Comparison of ENCODE assay signal across 11 cellular contexts in genomic region chr2:105113616-105114275, GRCh38.
DNase-seq lines count a peak whose midpoint lies in the region; ATAC-seq and TF ChIP-seq lines count a peak whose summit lies in the region.
"Had no signal": no experiment of that assay in that cellular context is flagged by ENCODE, and none has a peak within 500 bp of the region (broad histone marks: within the 10 kb centered on the region; RNA-seq: fewer than 3 reads in every experiment).

No MANE protein-coding gene starts in this region.

- H3K9me3 Mint-ChIP-seq in GM23338, result no peaks in the 10 kb centered on the region; the same call in 2 of the 3 replicates
- H3K9me3 Mint-ChIP-seq in CD8-positive, alpha-beta T cell, result no peaks in the 10 kb centered on the region
- H3K9me3 Mint-ChIP-seq: CD14-positive monocyte; CD8-positive, alpha-beta memory T cell had no signal

- CTCF ChIA-PET in CD8-positive, alpha-beta T cell (lab: Charles Lee), result interaction anchor here (0.6 to 10.1 kb wide), 9 partner anchors 10 to 125 kb away, joined by 3 to 125 read pairs (median 10); partner anchors contain the start of gene GPR45

- H3K4me1 ChIP-seq in GM23338 (ENCODE audit: insufficient read depth) (no peaks in the 10 kb centered on the region), esophagus muscularis mucosa (no peaks in the 10 kb centered on the region), spleen (peaks cover 0 to 7% (median 0%) of the 10 kb centered on the region in 6 donors), sigmoid colon (no peaks in the 10 kb centered on the region)
- no peaks in the 10 kb centered on the region for H3K4me1 ChIP-seq in CD8-positive, alpha-beta T cell (ENCODE audit: insufficient read depth, low read length)

- 0 out of 2 replicates have a peak overlapping the region, but pooled peaks have one; percentile 22 for H3K27ac ChIP-seq in GM23338 (ENCODE audit: low read depth)
- H3K27ac ChIP-seq in SK-N-MC, result peak overlapping the region; percentile 45
- no peak overlapping the region for H3K27ac ChIP-seq in esophagus muscularis mucosa (replicated peaks in 1 of 4)
- no peak overlapping the region for H3K27ac ChIP-seq in spleen
- no peak overlapping the region for H3K27ac ChIP-seq in CD8-positive, alpha-beta T cell (ENCODE audit: low read depth, low read length)
- no peak overlapping the region for H3K27ac ChIP-seq in sigmoid colon

- TF ChIP-seq CTCF in GM23338 (conservative IDR thresholded peaks at IDR 0.05; ENCODE audit: low read depth in 2 of 2) (no peak), esophagus muscularis mucosa (IDR thresholded peaks at IDR 0.05) (no peak), spleen (IDR thresholded peaks at IDR 0.05 in 8 of 11, conservative IDR thresholded peaks at IDR 0.05 in 3 of 11) (no peak), sigmoid colon (IDR thresholded peaks at IDR 0.05) (no peak)
- TF ChIP-seq CTCF in CD8-positive, alpha-beta T cell (IDR thresholded peaks at IDR 0.05), result no peak

- peaks cover 10% of the 10 kb centered on the region for H3K4me1 Mint-ChIP-seq in GM23338
- H3K4me1 Mint-ChIP-seq in CD8-positive, alpha-beta T cell (ENCODE audit: low read depth), result no peaks in the 10 kb centered on the region
- H3K4me1 Mint-ChIP-seq: CD14-positive monocyte; CD8-positive, alpha-beta memory T cell had no signal

- no peak overlapping the region; the same call in 1 of the 2 replicates for H3K27ac Mint-ChIP-seq in GM23338
- H3K27ac Mint-ChIP-seq in CD8-positive, alpha-beta T cell, result no peak overlapping the region
- H3K27ac Mint-ChIP-seq: CD14-positive monocyte; CD8-positive, alpha-beta memory T cell had no signal

- H3K4me2 ChIP-seq in GM23338, result no peak overlapping the region

- no peak; the same call in 2 of the 3 replicates for ATAC-seq in GM23338
- no peak for ATAC-seq in CD8-positive, alpha-beta T cell

- TF ChIP-seq EP300 in esophagus muscularis mucosa (IDR thresholded peaks at IDR 0.05) (no peak), sigmoid colon (IDR thresholded peaks at IDR 0.05) (no peak)

- no peaks in the 10 kb centered on the region for H3F3A ChIP-seq in GM23338 (replicated peaks; ENCODE audit: low read depth)

- H3K36me3 Mint-ChIP-seq in GM23338 (ENCODE audit: low read depth), result no peaks in the 10 kb centered on the region
- peaks cover 2% of the 10 kb centered on the region for H3K36me3 Mint-ChIP-seq in CD8-positive, alpha-beta T cell

- no peaks in the 10 kb centered on the region for H3K9me3 ChIP-seq in SK-N-MC (ENCODE audit: low read depth, low read length)
- H3K9me3 ChIP-seq in esophagus muscularis mucosa, result no peaks in the 10 kb centered on the region
- no peaks in the 10 kb centered on the region for H3K9me3 ChIP-seq in spleen
- H3K9me3 ChIP-seq in CD8-positive, alpha-beta T cell (ENCODE audit: low read length), result no peaks in the 10 kb centered on the region
- no peaks in the 10 kb centered on the region for H3K9me3 ChIP-seq in sigmoid colon
- H3K9me3 ChIP-seq: Caco-2 had no signal

- H2AFZ ChIP-seq in GM23338, result no peak overlapping the region

- H3K36me3 ChIP-seq in GM23338 (ENCODE audit: insufficient read depth) (no peaks in the 10 kb centered on the region), SK-N-MC (ENCODE audit: insufficient read depth, low read length) (no peaks in the 10 kb centered on the region), esophagus muscularis mucosa (no peaks in the 10 kb centered on the region), spleen (peaks cover 0 to under 1% (median 0%) of the 10 kb centered on the region in 6 donors), sigmoid colon (no peaks in the 10 kb centered on the region)
- no peaks in the 10 kb centered on the region for H3K36me3 ChIP-seq in CD8-positive, alpha-beta T cell (ENCODE audit: insufficient read depth, low read length)

- H3K27me3 ChIP-seq in GM23338 (ENCODE audit: insufficient read depth), result no peaks in the 10 kb centered on the region
- H3K27me3 ChIP-seq in esophagus muscularis mucosa, result no peaks in the 10 kb centered on the region
- no peaks in the 10 kb centered on the region for H3K27me3 ChIP-seq in spleen (replicated peaks in 1 of 7)
- no peaks in the 10 kb centered on the region for H3K27me3 ChIP-seq in CD8-positive, alpha-beta T cell (ENCODE audit: insufficient read depth, low read length)
- no peaks in the 10 kb centered on the region for H3K27me3 ChIP-seq in sigmoid colon

- H4K20me1 ChIP-seq in GM23338 (replicated peaks; ENCODE audit: insufficient read depth), result no peaks in the 10 kb centered on the region

- intact Hi-C loops in esophagus muscularis mucosa (cut with DNase I), result no loop called here
- intact Hi-C loops in spleen (cut with DNase I; ENCODE audit: low total_unique reads), result loop anchor here (10.0 kb wide), 1 partner anchor 181 kb away; no protein-coding TSS in a partner anchor
- intact Hi-C loops in CD8-positive, alpha-beta T cell (cut with DNase I, micrococcal nuclease), result loop anchor here (1.0 to 10.0 kb wide), 3 partner anchors 122 to 1471 kb away; no protein-coding TSS in a partner anchor
- intact Hi-C loops in sigmoid colon (cut with DNase I), result loop anchor here (1.0 kb wide), 1 partner anchor 125 kb away; no protein-coding TSS in a partner anchor

- no peaks in the 10 kb centered on the region for H3K79me2 ChIP-seq in GM23338 (replicated peaks; ENCODE audit: insufficient read depth)

- H3K27me3 Mint-ChIP-seq in GM23338 (ENCODE audit: insufficient read depth, low read depth, poor library complexity), result peaks cover 11% of the 10 kb centered on the region
- no peaks in the 10 kb centered on the region for H3K27me3 Mint-ChIP-seq in CD8-positive, alpha-beta T cell (ENCODE audit: low read depth)
- H3K27me3 Mint-ChIP-seq: CD8-positive, alpha-beta memory T cell had no signal

- WGBS in esophagus muscularis mucosa, result 81% methylated on average over 4 of the region's 4 CpGs
- 80 to 84% (median 84%) methylated on average over 4 of the region's 4 CpGs for WGBS in spleen, 5 donors
- WGBS in sigmoid colon, 2 donors, result 59 to 80% methylated on average over 4 of the region's 4 CpGs

- H3K4me3 ChIP-seq in GM23338 (no peak overlapping the region), SK-N-MC (peak overlapping the region; percentile 51), esophagus muscularis mucosa (no peak overlapping the region), spleen (no peak overlapping the region), sigmoid colon (no peak overlapping the region)
- H3K4me3 ChIP-seq in CD8-positive, alpha-beta T cell (ENCODE audit: low read depth, low read length), result no peak overlapping the region

- H3K9me2 ChIP-seq in GM23338 (ENCODE audit: insufficient read depth), result no peaks in the 10 kb centered on the region

- DNase-seq in GM23338 (ENCODE audit: low spot score) (peak; percentile 23), SK-N-MC (ENCODE audit: low read depth, low spot score) (peak; percentile 14), esophagus muscularis mucosa (ENCODE audit: extremely low spot score) (peak; percentile 60), spleen (peak; percentile 30), sigmoid colon (no peak), kidney tubule cell (ENCODE audit: low spot score) (no peak)
- DNase-seq in CD8-positive, alpha-beta T cell, result no peak
- DNase-seq: Caco-2, GF-D8 had no signal

- POLR2A ChIA-PET in CD8-positive, alpha-beta T cell (lab: Charles Lee), result no interaction called here

- no peak overlapping the region for H3K4me3 Mint-ChIP-seq in GM23338
- no peak overlapping the region for H3K4me3 Mint-ChIP-seq in CD8-positive, alpha-beta T cell
- H3K4me3 Mint-ChIP-seq: CD14-positive monocyte; CD8-positive, alpha-beta memory T cell had no signal

- H3K9ac ChIP-seq in SK-N-MC (ENCODE audit: insufficient read length), result no peak overlapping the region

- TF ChIP-seq POLR2A in esophagus muscularis mucosa (IDR thresholded peaks at IDR 0.05; ENCODE audit: low read depth), result no peak
- no peak for TF ChIP-seq POLR2A in spleen (IDR thresholded peaks at IDR 0.05)
- TF ChIP-seq POLR2A in sigmoid colon (IDR thresholded peaks at IDR 0.05), result no peak

TF ChIP-seq in GM23338, 12 proteins besides CTCF, POLR2A, EP300 and RAD21:
- no peak for TF ChIP-seq JUNB (IDR thresholded peaks at IDR 0.05; ENCODE audit: unreplicated experiment)
TF ChIP-seq in GM23338: peak in this region for 0.

Comparison
In these comparisons a context has a peak if more than half of its experiments do, and no peak if none do; other contexts are left out.
1. DNase-seq: peak in GM23338 (single experiment), SK-N-MC (single experiment), esophagus muscularis mucosa (single experiment) and spleen (single experiment); none in CD8-positive, alpha-beta T cell (0 of 7), sigmoid colon (single experiment) and kidney tubule cell (single experiment).
2. H3K27ac ChIP-seq: peak in GM23338 (single experiment) and SK-N-MC (single experiment); none in esophagus muscularis mucosa (0 of 4), spleen (0 of 8), CD8-positive, alpha-beta T cell (single experiment) and sigmoid colon (0 of 4).